9 cellular contexts compared by ENCODE assay signal in the genomic region with DNA sequence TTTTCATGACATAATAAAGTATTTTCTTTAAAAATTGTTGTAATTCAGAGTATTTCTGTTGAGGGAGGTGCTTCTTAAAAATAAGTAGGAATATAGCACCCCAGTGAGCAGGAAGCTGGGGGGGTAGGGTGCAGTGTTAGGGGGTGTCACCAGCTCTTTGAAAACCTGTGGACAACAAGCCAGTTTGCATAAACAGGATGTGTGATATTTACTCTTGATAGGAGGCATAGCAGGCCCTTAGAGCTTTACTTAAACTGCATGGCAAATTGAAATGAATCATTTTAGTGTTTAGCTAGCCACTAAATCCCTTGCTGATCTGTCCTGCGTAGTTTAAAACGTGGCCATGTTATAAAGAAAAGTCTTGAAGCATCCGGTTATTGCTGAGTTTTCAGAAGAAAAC. TPM values are rescaled to one million over a fixed set of nuclear protein-coding genes. Genes with fewer than 3 reads are reported as not detected.
DNase-seq lines count a peak whose midpoint lies in the region; ATAC-seq and TF ChIP-seq lines count a peak whose summit lies in the region.
"Had no signal": no experiment of that assay in that cellular context is flagged by ENCODE, and none has a peak within 500 bp of the region (broad histone marks: within the 10 kb centered on the region; RNA-seq: fewer than 3 reads in every experiment).

No MANE protein-coding gene starts in this region.

- H3K36me3 ChIP-seq in Caco-2 (ENCODE audit: control insufficient read depth, insufficient read depth, low read length) (peaks cover 7% of the 10 kb centered on the region), OCI-LY3 (replicated peaks; ENCODE audit: low read depth, low read length) (peaks cover 84% of the 10 kb centered on the region)

- H3K79me2 ChIP-seq in OCI-LY3 (ENCODE audit: low read length) = peaks cover 87% of the 10 kb centered on the region

- peak overlapping the region; percentile 55 for H3K27ac ChIP-seq in OCI-LY3 (ENCODE audit: low read length)
- peak overlapping the region in 54 of 59 donors; percentile 4 to 99 (median 63) for H3K27ac ChIP-seq in dorsolateral prefrontal cortex

- no peak for DNase-seq in Caco-2
- no peak for DNase-seq in dorsolateral prefrontal cortex
- DNase-seq in neural crest cell (ENCODE audit: low read depth, low spot score) = no peak
- DNase-seq in NCI-H774 (lab: John Stamatoyannopoulos, UW) = no peak
- DNase-seq: kidney had no signal

- H4K20me1 ChIP-seq in OCI-LY3 (ENCODE audit: insufficient read depth, low read length) = peaks cover 78% of the 10 kb centered on the region

- CTCF ChIA-PET in Caco-2 (lab: Charles Lee) = interaction anchor here (2.1 kb wide), 1 partner anchor 136 kb away, joined by 6 read pairs; no protein-coding TSS in a partner anchor

- H3K4me1 Mint-ChIP-seq in Caco-2 (ENCODE audit: low read depth, unreplicated experiment) (peaks cover 45% of the 10 kb centered on the region), neural crest cell (peaks cover 88% of the 10 kb centered on the region)

- peaks cover 93% of the 10 kb centered on the region for H3K36me3 Mint-ChIP-seq in Caco-2 (ENCODE audit: insufficient read depth, unreplicated experiment)
- peaks cover 43% of the 10 kb centered on the region for H3K36me3 Mint-ChIP-seq in neural crest cell (ENCODE audit: low read depth)

- ATAC-seq in GM19351 (IDR thresholded peaks at IDR 0.05; ENCODE audit: unreplicated experiment) (no peak), HG02884 (IDR thresholded peaks at IDR 0.05; ENCODE audit: unreplicated experiment) (no peak), HG03378 (IDR thresholded peaks at IDR 0.05; ENCODE audit: unreplicated experiment) (no peak)

- H2AFZ ChIP-seq in OCI-LY3 (ENCODE audit: low read depth, low read length) = no peak overlapping the region

- H3K9me3 ChIP-seq in Caco-2 = 0 out of 2 replicates have a peak, but pooled peaks cover 3% of the 10 kb centered on the region
- H3K9me3 ChIP-seq in OCI-LY3 (ENCODE audit: insufficient read depth, low read length) = no peaks in the 10 kb centered on the region

- H3K4me3 ChIP-seq in Caco-2 (ENCODE audit: low read depth, low read length) = no peak overlapping the region
- peak overlapping the region; percentile 31 for H3K4me3 ChIP-seq in OCI-LY3 (ENCODE audit: low read length)
- peak overlapping the region in 1 of 59 donors; percentile 27 for H3K4me3 ChIP-seq in dorsolateral prefrontal cortex

- no TSS peak for BruUV-seq in Caco-2 (replicated peaks; lab: Mats Ljungman, UMichigan)

- H3K4me1 ChIP-seq in Caco-2 (peaks cover 44% of the 10 kb centered on the region), OCI-LY3 (ENCODE audit: low read length) (peaks cover 67% of the 10 kb centered on the region)

- H3K9ac ChIP-seq in OCI-LY3 (ENCODE audit: low read length) = 0 out of 2 replicates have a peak overlapping the region, but pooled peaks have one; percentile 11

- H3K27me3 Mint-ChIP-seq in Caco-2 (ENCODE audit: insufficient read depth, unreplicated experiment) = no peaks in the 10 kb centered on the region
- no peaks in the 10 kb centered on the region for H3K27me3 Mint-ChIP-seq in neural crest cell (ENCODE audit: low read depth)

- POLR2A ChIA-PET in Caco-2 (lab: Charles Lee) = no interaction called here

- H3K9me3 Mint-ChIP-seq in Caco-2 (ENCODE audit: unreplicated experiment) = peaks cover 9% of the 10 kb centered on the region
- H3K9me3 Mint-ChIP-seq in neural crest cell = no peaks in the 10 kb centered on the region

- TF ChIP-seq CTCF in Caco-2 (IDR thresholded peaks at IDR 0.05; ENCODE audit: insufficient read depth in 1 of 2, low read depth in 1 of 2, low read length in 1 of 2, severe bottlenecking in 1 of 2, unreplicated experiment in 1 of 2) (no peak), OCI-LY3 (IDR thresholded peaks at IDR 0.05; ENCODE audit: low read depth, low read length) (no peak), dorsolateral prefrontal cortex (IDR thresholded peaks at IDR 0.05 in 54 of 56, conservative IDR thresholded peaks at IDR 0.05 in 2 of 56; ENCODE audit: low read depth in 1 of 56, partially characterized antibody in 56 of 56) (no peak), neural crest cell (conservative IDR thresholded peaks at IDR 0.05) (no peak)

- intact Hi-C loops in Caco-2 (cut with micrococcal nuclease; ENCODE audit: unreplicated experiment) (loop anchor here (10.0 kb wide), 1 partner anchor 604 kb away; no protein-coding TSS in a partner anchor), dorsolateral prefrontal cortex (cut with DNase I) (loop anchor here in 1 of 2 donors (5.0 kb wide), 1 partner anchor 161 kb away; no protein-coding TSS in a partner anchor)

- H3K27ac Mint-ChIP-seq in Caco-2 (ENCODE audit: unreplicated experiment) (no peak overlapping the region), neural crest cell (ENCODE audit: unreplicated experiment) (peak overlapping the region; percentile 52)

- peak overlapping the region; percentile 41 for H3K4me2 ChIP-seq in OCI-LY3 (ENCODE audit: low read length)

- H3K27me3 ChIP-seq in Caco-2 (replicated peaks; ENCODE audit: control insufficient read depth, insufficient read depth, low read length) (no peaks in the 10 kb centered on the region), OCI-LY3 (ENCODE audit: low read depth, low read length) (no peaks in the 10 kb centered on the region), dorsolateral prefrontal cortex (peaks cover 0 to 7% (median 0%) of the 10 kb centered on the region in 45 donors)

- H3K4me3 Mint-ChIP-seq in Caco-2 (ENCODE audit: unreplicated experiment) (peak overlapping the region; percentile 9), neural crest cell (peak overlapping the region; percentile 44)

RNA-seq across cellular contexts. Expression of a gene that starts 8.4 kb away (rescaled TPM):
- 103 and 107 TPM in 2 replicates for total RNA-seq in Caco-2 (2022)
- total RNA-seq in dorsolateral prefrontal cortex = 10 to 100 TPM in 81 of 120 experiments, 1 to 10 TPM in 39; 5.1 to 30.2 (median 12.3) TPM
- 49.1 and 57.9 TPM in 2 replicates for total RNA-seq in neural crest cell
